ENCODE assay signal across 23 cellular contexts in genomic region chr2:240873805-240874714, GRCh38. TPM values are rescaled to one million over a fixed set of nuclear protein-coding genes. Genes with fewer than 3 reads are reported as not detected.
DNase-seq lines count a peak whose midpoint lies in the region; ATAC-seq and TF ChIP-seq lines count a peak whose summit lies in the region.
"Had no signal": no experiment of that assay in that cellular context is flagged by ENCODE, and none has a peak within 500 bp of the region (broad histone marks: within the 10 kb centered on the region; RNA-seq: fewer than 3 reads in every experiment).

No MANE protein-coding gene starts in this region.

- no peaks in the 10 kb centered on the region for H3K9me3 Mint-ChIP-seq in progenitor cell of endocrine pancreas (ENCODE audit: low read depth)
- H3K9me3 Mint-ChIP-seq: activated naive CD8-positive, alpha-beta T cell treated with anti-CD3 and anti-CD28 coated beads, Interleukin-2, amount 10 ng/mL, durations not matched to agents 7 days and 5 days; CD8-positive, alpha-beta T cell had no signal

- no peaks in the 10 kb centered on the region for H3K4me1 ChIP-seq in IMR-90 (ENCODE audit: control insufficient read depth, insufficient read depth, low read length)
- H3K4me1 ChIP-seq in prostate gland (replicated peaks): no peaks in the 10 kb centered on the region
- H3K4me1 ChIP-seq: gastrocnemius medialis, psoas muscle had no signal

- no peaks in the 10 kb centered on the region for H3K27me3 Mint-ChIP-seq in progenitor cell of endocrine pancreas
- H3K27me3 Mint-ChIP-seq: activated naive CD8-positive, alpha-beta T cell treated with anti-CD3 and anti-CD28 coated beads, Interleukin-2, amount 10 ng/mL, durations not matched to agents 7 days and 5 days had no signal

- CTCF ChIA-PET in IMR-90 (lab: Yijun Ruan, JAX): no interaction called here

- peak; percentile 38 for ATAC-seq in IMR-90 (ENCODE audit: low read depth)
- ATAC-seq in HG03159 (IDR thresholded peaks at IDR 0.05; ENCODE audit: unreplicated experiment): no peak
- ATAC-seq: activated CD4-positive, CD25-positive, alpha-beta regulatory T cell treated with anti-CD3 and anti-CD28 coated beads, Interleukin-2, amount 50 U/mL, for 24 hours; CD8-positive, alpha-beta T cell; gastrocnemius medialis; K562; psoas muscle had no signal

- H3K36me3 ChIP-seq in IMR-90 (ENCODE audit: control insufficient read depth, insufficient read depth, low read length): no peaks in the 10 kb centered on the region
- H3K36me3 ChIP-seq in prostate gland: no peaks in the 10 kb centered on the region
- H3K36me3 ChIP-seq: gastrocnemius medialis, tibial nerve had no signal

- no peak overlapping the region for H2BK120ac ChIP-seq in IMR-90 (ENCODE audit: low read depth, low read length)

- no peak overlapping the region for H4K91ac ChIP-seq in IMR-90 (ENCODE audit: insufficient read depth, low read depth, low read length)

- H2BK15ac ChIP-seq in IMR-90 (ENCODE audit: low read depth, low read length): no peak overlapping the region

- no peak overlapping the region for H3K4me3 Mint-ChIP-seq in progenitor cell of endocrine pancreas (ENCODE audit: low read depth)
- H3K4me3 Mint-ChIP-seq: activated naive CD8-positive, alpha-beta T cell treated with anti-CD3 and anti-CD28 coated beads, Interleukin-2, amount 10 ng/mL, durations not matched to agents 7 days and 5 days; CD8-positive, alpha-beta T cell had no signal

- H3K9me1 ChIP-seq in IMR-90 (ENCODE audit: insufficient read depth, low read length): no peaks in the 10 kb centered on the region

- H3K23ac ChIP-seq in IMR-90 (ENCODE audit: low read depth, low read length): no peak overlapping the region

- H2AK5ac ChIP-seq in IMR-90 (ENCODE audit: low read depth, low read length): no peak overlapping the region

- dilution Hi-C loops in IMR-90 (cut with HindIII; ENCODE audit: low sequenced_read_pairs, unreplicated experiment): no loop called here

- no peak overlapping the region for H3K9ac ChIP-seq in IMR-90 (ENCODE audit: low read depth, low read length)

- H3K9me3 ChIP-seq in IMR-90 (ENCODE audit: control insufficient read depth, insufficient read depth, low read length) (no peaks in the 10 kb centered on the region), prostate gland (no peaks in the 10 kb centered on the region)
- H3K9me3 ChIP-seq: gastrocnemius medialis, psoas muscle, tibial nerve had no signal

- H4K5ac ChIP-seq in IMR-90 (ENCODE audit: low read depth, low read length): no peak overlapping the region

- TF ChIP-seq POLR2A in IMR-90 (IDR thresholded peaks at IDR 0.05; ENCODE audit: low read depth, low read length): no peak
- no peak for TF ChIP-seq POLR2A in prostate gland (IDR thresholded peaks at IDR 0.05)

- H2AK9ac ChIP-seq in IMR-90 (replicated peaks; ENCODE audit: low read depth, low read length, poor library complexity): no peak overlapping the region

- H3K27me3 ChIP-seq in IMR-90 (ENCODE audit: control insufficient read depth, insufficient read depth, low read length) (peaks cover 28% of the 10 kb centered on the region; the same call in 1 of the 2 replicates), prostate gland (replicated peaks; ENCODE audit: insufficient read depth) (no peaks in the 10 kb centered on the region)
- H3K27me3 ChIP-seq: gastrocnemius medialis, tibial nerve had no signal

- H3K36me3 Mint-ChIP-seq in progenitor cell of endocrine pancreas (ENCODE audit: insufficient read depth): no peaks in the 10 kb centered on the region
- H3K36me3 Mint-ChIP-seq: activated naive CD8-positive, alpha-beta T cell treated with anti-CD3 and anti-CD28 coated beads, Interleukin-2, amount 10 ng/mL, durations not matched to agents 7 days and 5 days; CD8-positive, alpha-beta T cell had no signal

- in situ Hi-C loops in IMR-90 (cut with MboI; ENCODE audit: low sequenced_read_pairs): loop anchor here (25.0 kb wide), 1 partner anchor 788 kb away; no protein-coding TSS in a partner anchor

- TF ChIP-seq CTCF in IMR-90 (conservative IDR thresholded peaks at IDR 0.05; ENCODE audit: low read depth, low read length) (no peak), progenitor cell of endocrine pancreas (IDR thresholded peaks at IDR 0.05; ENCODE audit: unreplicated experiment) (peak; percentile 22), prostate gland (IDR thresholded peaks at IDR 0.05) (no peak)

- no peak overlapping the region for H3K56ac ChIP-seq in IMR-90 (ENCODE audit: extremely low read depth, insufficient read depth, low read length)

- no peaks in the 10 kb centered on the region for H3K79me1 ChIP-seq in IMR-90 (ENCODE audit: low read depth in 1 of 2, low read length in 2 of 2)

- no peak overlapping the region for H2AFZ ChIP-seq in IMR-90 (replicated peaks; ENCODE audit: low read length, poor library complexity)

- H3K4me3 ChIP-seq in IMR-90 (ENCODE audit: insufficient read depth, low read depth, low read length) (no peak overlapping the region), prostate gland (no peak overlapping the region)
- H3K4me3 ChIP-seq: gastrocnemius medialis, K562, psoas muscle, tibial nerve had no signal

- no peaks in the 10 kb centered on the region for H4K20me1 ChIP-seq in IMR-90 (ENCODE audit: insufficient read depth, low read length)

- H3K4me2 ChIP-seq in IMR-90 (ENCODE audit: low read depth, low read length): no peak overlapping the region

- no peak overlapping the region for H3K27ac ChIP-seq in IMR-90 (ENCODE audit: insufficient read depth, low read length)
- H3K27ac ChIP-seq in prostate gland: no peak overlapping the region
- H3K27ac ChIP-seq: 22Rv1, gastrocnemius medialis, psoas muscle, tibial nerve had no signal

- intact Hi-C loops in IMR-90 (cut with micrococcal nuclease) (no loop called here), prostate gland (cut with DNase I) (no loop called here)

- H2BK20ac ChIP-seq in IMR-90 (ENCODE audit: low read depth, low read length): no peak overlapping the region

- 69% methylated on average over 11 of the region's 33 CpGs; no CpG with 5 or more reads in 1 of the 2 experiments for WGBS in IMR-90 (ENCODE audit: extremely low coverage in 2 of 2, insufficient read length in 1 of 2), 2 experiments
- WGBS in prostate gland: 79% methylated on average over 33 of the region's 33 CpGs

- H3K27ac Mint-ChIP-seq in progenitor cell of endocrine pancreas: peak overlapping the region; percentile 34
- H3K27ac Mint-ChIP-seq: activated naive CD8-positive, alpha-beta T cell treated with anti-CD3 and anti-CD28 coated beads, Interleukin-2, amount 10 ng/mL, durations not matched to agents 7 days and 5 days; CD8-positive, alpha-beta T cell had no signal

- H3K14ac ChIP-seq in IMR-90 (replicated peaks; ENCODE audit: low read depth, low read length): no peak overlapping the region

- POLR2A ChIA-PET in IMR-90 (lab: Charles Lee; ENCODE audit: unreplicated experiment): no interaction called here

- H3K4me1 Mint-ChIP-seq in progenitor cell of endocrine pancreas (ENCODE audit: low read depth): peaks cover 8% of the 10 kb centered on the region
- H3K4me1 Mint-ChIP-seq: activated naive CD8-positive, alpha-beta T cell treated with anti-CD3 and anti-CD28 coated beads, Interleukin-2, amount 10 ng/mL, durations not matched to agents 7 days and 5 days had no signal

- no peak overlapping the region for H4K8ac ChIP-seq in IMR-90 (ENCODE audit: low read depth in 2 of 2, low read length in 2 of 2)

- H3K4ac ChIP-seq in IMR-90 (ENCODE audit: low read depth, low read length): no peak overlapping the region

- no TSS peak for BruUV-seq in IMR-90 (replicated peaks; lab: Mats Ljungman, UMichigan)

- no peak for TF ChIP-seq RAD21 in IMR-90 (IDR thresholded peaks at IDR 0.05; ENCODE audit: low read length)

- no peak overlapping the region for H3K18ac ChIP-seq in IMR-90 (ENCODE audit: low read depth, low read length)

- DNase-seq in DMS53 (lab: John Stamatoyannopoulos, UW) (peak; percentile 31), DMS53 treated with DMSO at 0.1 percent for 48 hours (lab: John Stamatoyannopoulos, UW; ENCODE audit: unreplicated experiment) (no peak), IMR-90 (peak; percentile 8), iPS-NIHi11 (ENCODE audit: low spot score) (peak; percentile 63), progenitor cell of endocrine pancreas (ENCODE audit: low spot score, unreplicated experiment) (peak; percentile 47), prostate gland (ENCODE audit: low spot score) (no peak)
- no peak for DNase-seq in stimulated activated CD4-positive, alpha-beta T cell treated with anti-CD3 and anti-CD28 coated beads, Interleukin-15, amount 100 ng/mL, for 24 hours
- DNase-seq: activated naive CD8-positive, alpha-beta T cell treated with anti-CD3 and anti-CD28 coated beads, Interleukin-2, amount 10 ng/mL, durations not matched to agents 7 days and 5 days; CD8-positive, alpha-beta T cell; cerebellar nuclear complex; GF-D8; NCI-H510A treated with DMSO at 0.1 percent for 48 hours; psoas muscle; stimulated activated CD4-positive, alpha-beta T cell treated with anti-CD3 and anti-CD28 coated beads, Interleukin-2, amount 100 ng/mL, for 24 hours; stimulated activated CD8-positive, alpha-beta memory T cell treated with anti-CD3 and anti-CD28 coated beads, Interleukin-4, amount 100 ng/mL, for 48 hours; T-helper 1 cell had no signal

- H2BK5ac ChIP-seq in IMR-90 (ENCODE audit: low read depth, low read length, poor library complexity, severe bottlenecking): no peak overlapping the region

RNA-seq across cellular contexts. Expression of gene AGXT, which starts 5.4 kb away (rescaled TPM):
- total RNA-seq in IMR-90 (2012; rRNA removed) (not detected in 2 replicates), progenitor cell of endocrine pancreas (1.0 and 1.2 TPM in 2 replicates), prostate gland (not detected)
- polyA plus RNA-seq in IMR-90 (2012; rRNA removed): not detected in 2 replicates
- not detected in 2 replicates for polyA plus RNA-seq in IMR-90 (2012; cell fraction: cytosol; rRNA removed)
- not detected in 2 replicates for polyA plus RNA-seq in IMR-90 (2012; cell fraction: nucleus; rRNA removed; ENCODE audit: low replicate concordance)
- total RNA-seq: activated naive CD8-positive, alpha-beta T cell treated with anti-CD3 and anti-CD28 coated beads, Interleukin-2, amount 10 ng/mL, durations not matched to agents 7 days and 5 days; CD8-positive, alpha-beta T cell; mononuclear cell had no signal
- polyA plus RNA-seq: K562 had no signal

RNA-seq across cellular contexts. Expression of gene MAB21L4, which starts 21.9 kb away (rescaled TPM):
- not detected in 2 replicates for total RNA-seq in IMR-90 (2012; rRNA removed)
- polyA plus RNA-seq in IMR-90 (2012; rRNA removed): not detected in 2 replicates
- not detected in 2 replicates for polyA plus RNA-seq in IMR-90 (2012; cell fraction: cytosol; rRNA removed)
- polyA plus RNA-seq in IMR-90 (2012; cell fraction: nucleus; rRNA removed; ENCODE audit: low replicate concordance): 0.02 TPM in 1 of 2 replicates, not detected in the other
- 9.7 and 12.5 TPM in 2 replicates for total RNA-seq in progenitor cell of endocrine pancreas
- total RNA-seq in prostate gland: 1 to 10 TPM; 1.1 to 3.5 TPM
- total RNA-seq: activated naive CD8-positive, alpha-beta T cell treated with anti-CD3 and anti-CD28 coated beads, Interleukin-2, amount 10 ng/mL, durations not matched to agents 7 days and 5 days; CD8-positive, alpha-beta T cell; gastrocnemius medialis; K562; mononuclear cell; psoas muscle; tibial nerve had no signal
- polyA plus RNA-seq: psoas muscle had no signal

RNA-seq across cellular contexts. Expression of gene CROCC2, which starts 32.1 kb away (rescaled TPM):
- not detected in 2 replicates for total RNA-seq in IMR-90 (2012; rRNA removed)
- polyA plus RNA-seq in IMR-90 (2012; rRNA removed): not detected in 2 replicates
- polyA plus RNA-seq in IMR-90 (2012; cell fraction: cytosol; rRNA removed): not detected in 2 replicates
- 0.03 and 0.17 TPM in 2 replicates for polyA plus RNA-seq in IMR-90 (2012; cell fraction: nucleus; rRNA removed; ENCODE audit: low replicate concordance)
- total RNA-seq in progenitor cell of endocrine pancreas: 0.36 and 0.40 TPM in 2 replicates
- under 1 TPM in 1 of 2 donors, not detected in 1; 0.23 TPM for total RNA-seq in prostate gland
- total RNA-seq: activated naive CD8-positive, alpha-beta T cell treated with anti-CD3 and anti-CD28 coated beads, Interleukin-2, amount 10 ng/mL, durations not matched to agents 7 days and 5 days; CD8-positive, alpha-beta T cell; K562; mononuclear cell; psoas muscle had no signal
- polyA plus RNA-seq: K562 had no signal

RNA-seq across cellular contexts. Expression of gene KIF1A, which starts 54.0 kb away (rescaled TPM):
- under 0.01 TPM in 1 of 2 replicates, not detected in the other for total RNA-seq in IMR-90 (2012; rRNA removed)
- not detected in 2 replicates for polyA plus RNA-seq in IMR-90 (2012; rRNA removed)
- polyA plus RNA-seq in IMR-90 (2012; cell fraction: cytosol; rRNA removed): not detected in 2 replicates
- polyA plus RNA-seq in IMR-90 (2012; cell fraction: nucleus; rRNA removed; ENCODE audit: low replicate concordance): 0.01 TPM in 2 replicates
- 132 and 140 TPM in 2 replicates for total RNA-seq in progenitor cell of endocrine pancreas
- total RNA-seq in prostate gland: 10 to 100 TPM; 18.9 to 55.8 TPM
- total RNA-seq: CD8-positive, alpha-beta T cell; mononuclear cell had no signal

Comparison
In these comparisons a context has a peak if more than half of its experiments do, and no peak if none do; other contexts are left out.
1. DNase-seq: peak in DMS53 (single experiment), IMR-90 (single experiment), iPS-NIHi11 (single experiment) and progenitor cell of endocrine pancreas (single experiment); none in DMS53 treated with DMSO at 0.1 percent for 48 hours (single experiment), stimulated activated CD4-positive, alpha-beta T cell treated with anti-CD3 and anti-CD28 coated beads, Interleukin-15, amount 100 ng/mL, for 24 hours (single experiment) and prostate gland (single experiment).